Comparison of ENCODE assay signal across 13 cellular contexts in the genomic region with DNA sequence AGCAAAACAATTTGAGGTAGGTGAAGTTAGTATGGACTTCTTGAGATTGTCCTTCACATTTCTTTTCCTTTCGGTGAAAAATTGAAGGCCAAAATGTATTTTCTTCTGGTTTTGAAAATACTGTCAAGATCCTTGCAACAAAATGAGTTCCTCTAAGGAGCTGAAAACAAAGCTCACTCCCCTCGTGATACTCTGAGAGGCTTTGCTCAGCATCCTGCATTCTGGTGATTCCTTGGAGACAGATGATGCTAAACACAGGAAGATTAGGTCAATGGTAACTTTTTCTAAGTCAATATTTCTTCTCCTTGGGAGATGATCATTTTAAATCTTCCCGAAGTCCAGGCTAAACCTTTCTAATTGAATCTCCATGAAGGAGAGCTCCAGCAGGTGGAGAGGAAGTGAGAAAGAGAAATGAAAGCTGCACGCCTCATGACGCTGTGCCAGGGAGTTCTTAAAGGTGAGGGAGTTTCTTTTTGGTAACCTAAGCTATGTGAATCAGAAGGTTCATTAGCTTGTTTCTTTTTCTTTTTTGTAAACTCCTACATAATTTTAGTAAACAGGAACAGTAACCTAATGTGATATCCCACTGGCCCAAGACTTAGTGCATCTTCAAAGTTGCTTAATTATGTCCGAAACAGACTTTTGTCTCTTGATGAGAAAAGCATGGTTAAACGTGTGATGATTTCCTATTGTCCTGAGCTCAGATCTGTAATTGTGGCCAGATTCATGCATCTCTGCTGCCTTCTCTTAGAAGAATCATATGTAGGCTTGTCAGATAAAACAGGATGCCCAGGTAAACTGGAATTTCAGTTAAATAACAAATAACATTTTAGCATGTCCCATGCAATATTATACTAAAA. TPM values are rescaled to one million over a fixed set of nuclear protein-coding genes. Genes with fewer than 3 reads are reported as not detected.
DNase-seq lines count a peak whose midpoint lies in the region; ATAC-seq and TF ChIP-seq lines count a peak whose summit lies in the region.
"Had no signal": no experiment of that assay in that cellular context is flagged by ENCODE, and none has a peak within 500 bp of the region (broad histone marks: within the 10 kb centered on the region; RNA-seq: fewer than 3 reads in every experiment).

No MANE protein-coding gene starts in this region.

- H3K27ac ChIP-seq in naive thymus-derived CD4-positive, alpha-beta T cell (ENCODE audit: low read depth, low read length), result no peak overlapping the region
- H3K27ac ChIP-seq in left lung (no peak overlapping the region), gastrocnemius medialis (no peak overlapping the region)

- TF ChIP-seq CTCF in left lung (IDR thresholded peaks at IDR 0.05) (no peak), gastrocnemius medialis (IDR thresholded peaks at IDR 0.05 in 4 of 5, conservative IDR thresholded peaks at IDR 0.05 in 1 of 5) (no peak)

- POLR2A ChIA-PET in naive thymus-derived CD4-positive, alpha-beta T cell (lab: Charles Lee), result no interaction called here

- in situ Hi-C loops in gastrocnemius medialis (cut with MboI; ENCODE audit: low sequenced_read_pairs in 4 of 4), result no loop called here

- no peak overlapping the region for H3K4me3 Mint-ChIP-seq in naive thymus-derived CD4-positive, alpha-beta T cell
- H3K4me3 Mint-ChIP-seq: nephron had no signal

- intact Hi-C loops in naive thymus-derived CD4-positive, alpha-beta T cell (cut with micrococcal nuclease), result no loop called here
- intact Hi-C loops in left lung (cut with DNase I) (no loop called here), gastrocnemius medialis (cut with DNase I; ENCODE audit: low total_unique reads) (no loop called here)

- no peak overlapping the region for H3K27ac Mint-ChIP-seq in naive thymus-derived CD4-positive, alpha-beta T cell
- H3K27ac Mint-ChIP-seq: nephron had no signal

- TF ChIP-seq POLR2A in gastrocnemius medialis (IDR thresholded peaks at IDR 0.05), result no peak

- H3K27me3 Mint-ChIP-seq in naive thymus-derived CD4-positive, alpha-beta T cell, result peaks cover 0 to 19% (median 13%) of the 10 kb centered on the region in 5 donors

- CTCF ChIA-PET in naive thymus-derived CD4-positive, alpha-beta T cell (lab: Charles Lee), result no interaction called here

- no peaks in the 10 kb centered on the region for H3K4me1 Mint-ChIP-seq in naive thymus-derived CD4-positive, alpha-beta T cell
- H3K4me1 Mint-ChIP-seq: nephron had no signal

- no peaks in the 10 kb centered on the region for H3K27me3 ChIP-seq in naive thymus-derived CD4-positive, alpha-beta T cell (ENCODE audit: control insufficient read depth in 2 of 2, insufficient read depth in 2 of 2, low read length in 2 of 2)
- no peaks in the 10 kb centered on the region for H3K27me3 ChIP-seq in left lung
- no peaks in the 10 kb centered on the region for H3K27me3 ChIP-seq in gastrocnemius medialis

- H3K36me3 Mint-ChIP-seq in naive thymus-derived CD4-positive, alpha-beta T cell, result no peaks in the 10 kb centered on the region

- H3K4me3 ChIP-seq in naive thymus-derived CD4-positive, alpha-beta T cell (ENCODE audit: low read length), result no peak overlapping the region
- no peak overlapping the region for H3K4me3 ChIP-seq in left lung
- H3K4me3 ChIP-seq in gastrocnemius medialis, result no peak overlapping the region

- no peaks in the 10 kb centered on the region for H3K9me3 ChIP-seq in naive thymus-derived CD4-positive, alpha-beta T cell (ENCODE audit: control insufficient read depth in 2 of 3, low read length in 3 of 3)
- H3K9me3 ChIP-seq in left lung (no peaks in the 10 kb centered on the region), gastrocnemius medialis (no peaks in the 10 kb centered on the region)

- H3K4me1 ChIP-seq in naive thymus-derived CD4-positive, alpha-beta T cell (ENCODE audit: control insufficient read depth in 2 of 2, insufficient read depth in 2 of 2, low read length in 2 of 2), result no peaks in the 10 kb centered on the region
- no peaks in the 10 kb centered on the region for H3K4me1 ChIP-seq in left lung
- H3K4me1 ChIP-seq in gastrocnemius medialis, result peaks cover 0 to 10% of the 10 kb centered on the region in 2 donors

- peak; percentile 99 for ATAC-seq in GM18909 (IDR thresholded peaks at IDR 0.05; ENCODE audit: poor library complexity, unreplicated experiment)
- ATAC-seq in GM21786 (IDR thresholded peaks at IDR 0.05; ENCODE audit: unreplicated experiment), result peak; percentile 96
- peak; percentile 94 for ATAC-seq in HG03196 (IDR thresholded peaks at IDR 0.05; ENCODE audit: unreplicated experiment)
- peak; percentile 29 for ATAC-seq in naive thymus-derived CD4-positive, alpha-beta T cell
- ATAC-seq in left lung, result no peak
- ATAC-seq in gastrocnemius medialis, result no peak
- ATAC-seq: stimulated activated naive CD8-positive, alpha-beta T cell treated with anti-CD3 and anti-CD28 coated beads, Interleukin-15, Interleukin-2, amounts not matched to agents 100 U/mL and 50 U/mL, for 24 hours had no signal

- no peaks in the 10 kb centered on the region for H3K36me3 ChIP-seq in naive thymus-derived CD4-positive, alpha-beta T cell (ENCODE audit: control insufficient read depth in 2 of 3, insufficient read depth in 3 of 3, low read length in 3 of 3)
- no peaks in the 10 kb centered on the region for H3K36me3 ChIP-seq in left lung
- no peaks in the 10 kb centered on the region for H3K36me3 ChIP-seq in gastrocnemius medialis

- no peak for DNase-seq in naive thymus-derived CD4-positive, alpha-beta T cell
- DNase-seq in NCI-H2171 (lab: John Stamatoyannopoulos, UW) (no peak), islet precursor cell (no peak), left lung (no peak), gastrocnemius medialis (no peak)
- DNase-seq: aorta; Calu3; stimulated activated naive CD8-positive, alpha-beta T cell treated with anti-CD3 and anti-CD28 coated beads, Interleukin-15, Interleukin-2, amounts not matched to agents 100 U/mL and 50 U/mL, for 24 hours had no signal

- H3K9me3 Mint-ChIP-seq in naive thymus-derived CD4-positive, alpha-beta T cell, result peaks cover 0 to 3% (median 0%) of the 10 kb centered on the region in 11 donors
- H3K9me3 Mint-ChIP-seq: nephron had no signal

RNA-seq across cellular contexts. Expression of gene ESR1, which starts 15.0 kb away (rescaled TPM):
- 1 to 10 TPM; 2.4 to 5.2 (median 4.3) TPM for total RNA-seq in naive thymus-derived CD4-positive, alpha-beta T cell
- polyA plus RNA-seq in naive thymus-derived CD4-positive, alpha-beta T cell, result 1 to 10 TPM in 1 of 2 donors, under 1 TPM in 1; 0.59 to 1.5 TPM
- total RNA-seq in left lung, result 1 to 10 TPM; 2.2 to 2.7 TPM
- 1 to 10 TPM in 3 of 4 donors, under 1 TPM in 1; 0.61 to 1.1 (median 1.1) TPM for total RNA-seq in gastrocnemius medialis
- total RNA-seq: endothelial cell of umbilical vein had no signal

Comparison
In these comparisons a context has a peak if more than half of its experiments do, and no peak if none do; other contexts are left out.
1. ATAC-seq: peak in GM18909 (single experiment), GM21786 (single experiment), HG03196 (single experiment) and naive thymus-derived CD4-positive, alpha-beta T cell (single experiment); none in left lung (single experiment) and gastrocnemius medialis (0 of 2).